ENCODE assay signal across 10 cellular contexts in genomic region chr7:5064391-5065106, GRCh38. TPM values are rescaled to one million over a fixed set of nuclear protein-coding genes. Genes with fewer than 3 reads are reported as not detected.
A peak's percentile ranks its signal among the peaks of the same experiment; 100 is the strongest.
DNase-seq lines count a peak whose midpoint lies in the region; ATAC-seq and TF ChIP-seq lines count a peak whose summit lies in the region.
"Had no signal": no experiment of that assay in that cellular context is flagged by ENCODE, and none has a peak within 500 bp of the region (broad histone marks: within the 10 kb centered on the region; RNA-seq: fewer than 3 reads in every experiment).

No MANE protein-coding gene starts in this region.

- H3K27ac ChIP-seq in iPS-20b (ENCODE audit: low read length) (no peak overlapping the region), adrenal gland (no peak overlapping the region)

- no peak for TF ChIP-seq CTCF in adrenal gland (IDR thresholded peaks at IDR 0.05)

- H3K4me1 ChIP-seq in iPS-20b (ENCODE audit: insufficient read depth, low read length) (no peaks in the 10 kb centered on the region), adrenal gland (replicated peaks in 1 of 2) (no peaks in the 10 kb centered on the region)

- no peak overlapping the region for H3K9ac ChIP-seq in iPS-20b (ENCODE audit: low read depth, low read length)

- peaks cover 98% of the 10 kb centered on the region for H3K9me3 ChIP-seq in iPS-20b (ENCODE audit: insufficient read depth, low read depth, low read length)
- peaks cover 0 to 58% (median 39%) of the 10 kb centered on the region in 3 donors for H3K9me3 ChIP-seq in adrenal gland (replicated peaks in 1 of 3)

- H3K27ac Mint-ChIP-seq in activated T-helper 17 cell treated with anti-CD3 and anti-CD28 coated beads, Interleukin-2, amount 50 U/mL, for 72 hours: peak overlapping the region; percentile 63

- H3K27me3 ChIP-seq in iPS-20b (ENCODE audit: insufficient read depth, low read length) (no peaks in the 10 kb centered on the region), adrenal gland (no peaks in the 10 kb centered on the region)

- peaks cover 53% of the 10 kb centered on the region for H3K9me3 Mint-ChIP-seq in activated T-helper 17 cell treated with anti-CD3 and anti-CD28 coated beads, Interleukin-2, amount 50 U/mL, for 72 hours

- H3K4me3 ChIP-seq in iPS-20b (ENCODE audit: low read length) (peak overlapping the region; percentile 21), adrenal gland (peak overlapping the region in 1 of 4 donors; percentile 30)

- H3K4me1 Mint-ChIP-seq in activated T-helper 17 cell treated with anti-CD3 and anti-CD28 coated beads, Interleukin-2, amount 50 U/mL, for 72 hours: no peaks in the 10 kb centered on the region

- H3K36me3 ChIP-seq in iPS-20b (ENCODE audit: insufficient read depth, low read depth, low read length) (peaks cover 75% of the 10 kb centered on the region), adrenal gland (replicated peaks in 1 of 2) (peaks cover 6 to 50% of the 10 kb centered on the region in 2 donors)

- peak overlapping the region; percentile 2 for H3K4me3 Mint-ChIP-seq in activated T-helper 17 cell treated with anti-CD3 and anti-CD28 coated beads, Interleukin-2, amount 50 U/mL, for 72 hours

- no peak for ATAC-seq in activated T-helper 17 cell treated with anti-CD3 and anti-CD28 coated beads, Interleukin-2, amount 50 U/mL, for 72 hours (replicated peaks)
- ATAC-seq in HG03457 (IDR thresholded peaks at IDR 0.05; ENCODE audit: unreplicated experiment): no peak
- ATAC-seq: esophagus mucosa had no signal

- H3K36me3 Mint-ChIP-seq in activated T-helper 17 cell treated with anti-CD3 and anti-CD28 coated beads, Interleukin-2, amount 50 U/mL, for 72 hours (ENCODE audit: low read depth): peaks cover 76% of the 10 kb centered on the region

- DNase-seq in ACHN (peak; percentile 40), H4 (ENCODE audit: low spot score) (peak; percentile 60), adrenal gland (no peak), mesenteric fat pad (ENCODE audit: low spot score) (no peak), ecto neural progenitor cell (ENCODE audit: low spot score) (no peak)
- DNase-seq: C1 segment of cervical spinal cord had no signal

- in situ Hi-C loops in ACHN (cut with HindIII; ENCODE audit: low pct_ligation_motif_present, low pct_unique_long_range_greater_than_20kb, low sequenced_read_pairs): no loop called here

- intact Hi-C loops in adrenal gland (cut with DNase I): no loop called here

- WGBS in adrenal gland, 4 donors: 82 to 98% (median 97%) methylated on average over 12 of the region's 12 CpGs

- no peaks in the 10 kb centered on the region for H3K27me3 Mint-ChIP-seq in activated T-helper 17 cell treated with anti-CD3 and anti-CD28 coated beads, Interleukin-2, amount 50 U/mL, for 72 hours

- no peak for TF ChIP-seq POLR2A in adrenal gland (IDR thresholded peaks at IDR 0.05)

RNA-seq across cellular contexts. Expression of gene RBAK, which starts 18.9 kb away (rescaled TPM):
- total RNA-seq in H4 (2014; rRNA removed; shearing (Covaris generic)): 8.6 and 11.7 TPM in 2 replicates
- total RNA-seq in activated T-helper 17 cell treated with anti-CD3 and anti-CD28 coated beads, Interleukin-2, amount 50 U/mL, for 72 hours: 10 to 100 TPM; 12.5 to 29.1 TPM
- total RNA-seq in adrenal gland (10 to 100 TPM in 2 of 8 donors, 1 to 10 TPM in 6; 4.1 to 12.1 (median 8.5) TPM), mesenteric fat pad (9.8 TPM)
- 1 to 10 TPM; 4.6 to 9.8 (median 6.0) TPM for polyA plus RNA-seq in adrenal gland

Comparison
In these comparisons a context has a peak if more than half of its experiments do, and no peak if none do; other contexts are left out.
1. DNase-seq: peak in ACHN (single experiment) and H4 (single experiment); none in adrenal gland (0 of 7), mesenteric fat pad (single experiment) and ecto neural progenitor cell (single experiment).